In genomic region chr20:48384147-48384818, GRCh38 we compare ENCODE assay signal across 15 cellular contexts.
DNase-seq lines count a peak whose midpoint lies in the region; ATAC-seq and TF ChIP-seq lines count a peak whose summit lies in the region.
"Had no signal": no experiment of that assay in that cellular context is flagged by ENCODE, and none has a peak within 500 bp of the region (broad histone marks: within the 10 kb centered on the region; RNA-seq: fewer than 3 reads in every experiment).

No MANE protein-coding gene starts in this region.

- TF ChIP-seq CTCF in H9 (conservative IDR thresholded peaks at IDR 0.05) = no peak
- no peak for TF ChIP-seq CTCF in activated CD8-positive, alpha-beta T cell treated with anti-CD3 and anti-CD28 coated beads for 36 hours (IDR thresholded peaks at IDR 0.05)

- no peak overlapping the region for H2BK12ac ChIP-seq in H9 (ENCODE audit: insufficient read length, low read depth, low read length)

- no peak overlapping the region for H2BK20ac ChIP-seq in H9 (ENCODE audit: low read depth, low read length, poor library complexity, severe bottlenecking)

- intact Hi-C loops in activated CD8-positive, alpha-beta T cell treated with anti-CD3 and anti-CD28 coated beads for 36 hours (cut with micrococcal nuclease) = no loop called here

- H3K9me3 ChIP-seq in H9 (ENCODE audit: control insufficient read depth, low read depth, low read length) = no peaks in the 10 kb centered on the region
- H3K9me3 ChIP-seq: lower lobe of right lung had no signal

- H3K14ac ChIP-seq in H9 (ENCODE audit: insufficient read depth, low read length) = no peak overlapping the region

- no peak overlapping the region for H3K18ac ChIP-seq in H9 (ENCODE audit: insufficient read length, low read depth, low read length)

- ATAC-seq in activated T-cell treated with anti-CD3 and anti-CD28 coated beads, Interleukin-2, amount 50 U/mL, for 4 hours = no peak
- ATAC-seq in activated CD8-positive, alpha-beta T cell treated with anti-CD3 and anti-CD28 coated beads for 36 hours = peak; percentile 58
- ATAC-seq in stimulated activated effector memory CD8-positive, alpha-beta T cell treated with anti-CD3 and anti-CD28 coated beads, Interleukin-12 subunit alpha, Interleukin-12 subunit beta, amount 100 ng/mL, for 72 hours = peak; percentile 17
- ATAC-seq in HG03039 (IDR thresholded peaks at IDR 0.05; ENCODE audit: unreplicated experiment) (no peak), HG03342 (IDR thresholded peaks at IDR 0.05; ENCODE audit: unreplicated experiment) (no peak)
- ATAC-seq: HepG2 had no signal

- no peak overlapping the region for H4K5ac ChIP-seq in H9 (ENCODE audit: insufficient read length, low read depth, low read length)

- no peak overlapping the region for H3K4ac ChIP-seq in H9 (ENCODE audit: low read depth, low read length)

- no peak overlapping the region for H2AK5ac ChIP-seq in H9 (ENCODE audit: insufficient read length, low read length)

- H3K27ac Mint-ChIP-seq in H9 = no peak overlapping the region; a peak in 1 of 7 replicates
- H3K27ac Mint-ChIP-seq in activated CD8-positive, alpha-beta T cell treated with anti-CD3 and anti-CD28 coated beads for 36 hours = no peak overlapping the region
- H3K27ac Mint-ChIP-seq in stimulated activated effector memory CD8-positive, alpha-beta T cell treated with anti-CD3 and anti-CD28 coated beads, Interleukin-12 subunit alpha, Interleukin-12 subunit beta, amount 100 ng/mL, for 72 hours = no peak overlapping the region
- H3K27ac Mint-ChIP-seq: activated naive CD4-positive, alpha-beta T cell treated with anti-CD3 and anti-CD28 coated beads, Interleukin-2, amount 50 U/mL, for 72 hours had no signal

- H3K56ac ChIP-seq in H9 (ENCODE audit: insufficient read length, low read depth, low read length) = no peak overlapping the region

- no peaks in the 10 kb centered on the region for H3K9me3 Mint-ChIP-seq in activated T-cell treated with anti-CD3 and anti-CD28 coated beads, Interleukin-2, amount 50 U/mL, for 4 hours
- no peaks in the 10 kb centered on the region for H3K9me3 Mint-ChIP-seq in H9
- H3K9me3 Mint-ChIP-seq in activated CD8-positive, alpha-beta T cell treated with anti-CD3 and anti-CD28 coated beads for 36 hours = no peaks in the 10 kb centered on the region
- no peaks in the 10 kb centered on the region for H3K9me3 Mint-ChIP-seq in stimulated activated effector memory CD8-positive, alpha-beta T cell treated with anti-CD3 and anti-CD28 coated beads, Interleukin-12 subunit alpha, Interleukin-12 subunit beta, amount 100 ng/mL, for 72 hours
- H3K9me3 Mint-ChIP-seq: activated naive CD4-positive, alpha-beta T cell treated with anti-CD3 and anti-CD28 coated beads, Interleukin-2, amount 50 U/mL, for 72 hours; central memory CD8-positive, alpha-beta T cell had no signal

- no peak overlapping the region for H2BK120ac ChIP-seq in H9 (ENCODE audit: low read depth, low read length, poor library complexity, severe bottlenecking)

- no peaks in the 10 kb centered on the region for H4K20me1 ChIP-seq in H9 (ENCODE audit: control insufficient read depth, insufficient read depth, insufficient read length)

- no peaks in the 10 kb centered on the region for H3K79me2 ChIP-seq in H9 (ENCODE audit: insufficient read depth, low read length)

- no peak overlapping the region for H3K27ac ChIP-seq in H9 (ENCODE audit: insufficient read length, low read depth, low read length)
- H3K27ac ChIP-seq: lower lobe of right lung had no signal

- no peaks in the 10 kb centered on the region for H3K36me3 Mint-ChIP-seq in activated T-cell treated with anti-CD3 and anti-CD28 coated beads, Interleukin-2, amount 50 U/mL, for 4 hours (ENCODE audit: insufficient read depth)
- H3K36me3 Mint-ChIP-seq in H9 (ENCODE audit: insufficient read depth in 1 of 3, low read depth in 3 of 3) = no peaks in the 10 kb centered on the region
- H3K36me3 Mint-ChIP-seq in activated CD8-positive, alpha-beta T cell treated with anti-CD3 and anti-CD28 coated beads for 36 hours (ENCODE audit: low read depth) = no peaks in the 10 kb centered on the region
- no peaks in the 10 kb centered on the region for H3K36me3 Mint-ChIP-seq in stimulated activated effector memory CD8-positive, alpha-beta T cell treated with anti-CD3 and anti-CD28 coated beads, Interleukin-12 subunit alpha, Interleukin-12 subunit beta, amount 100 ng/mL, for 72 hours
- H3K36me3 Mint-ChIP-seq: activated naive CD4-positive, alpha-beta T cell treated with anti-CD3 and anti-CD28 coated beads, Interleukin-2, amount 50 U/mL, for 72 hours had no signal

- no peak overlapping the region for H4K91ac ChIP-seq in H9 (ENCODE audit: insufficient read length, low read depth, low read length)

- no CpG with 5 or more reads among the region's 26 CpGs for WGBS in H9 (ENCODE audit: extremely low coverage, insufficient read length, low lambda C conversion rate)

- H3K4me1 ChIP-seq in H9 (ENCODE audit: insufficient read depth, low read length) = no peaks in the 10 kb centered on the region; the same call in 1 of the 2 replicates
- H3K4me1 ChIP-seq: lower lobe of right lung had no signal

- H3K9ac ChIP-seq in H9 (ENCODE audit: extremely low read depth, insufficient read length, low read length) = no peak overlapping the region

- no peaks in the 10 kb centered on the region for H3K27me3 ChIP-seq in H9 (ENCODE audit: insufficient read depth, low read length)

- no peaks in the 10 kb centered on the region for H3K23me2 ChIP-seq in H9 (ENCODE audit: insufficient read length, low read depth, low read length, poor library complexity, severe bottlenecking)

- H2BK15ac ChIP-seq in H9 (ENCODE audit: low read depth, low read length) = no peak overlapping the region

- CTCF ChIA-PET in activated CD8-positive, alpha-beta T cell treated with anti-CD3 and anti-CD28 coated beads for 36 hours (lab: Charles Lee) = no interaction called here

- H2BK5ac ChIP-seq in H9 (ENCODE audit: insufficient read length, low read length) = no peak overlapping the region

- no peak overlapping the region for H3K4me2 ChIP-seq in H9 (ENCODE audit: insufficient read depth, insufficient read length, low read length)
- H3K4me2 ChIP-seq: smooth muscle cell had no signal

- DNase-seq in activated T-cell treated with anti-CD3 and anti-CD28 coated beads for 24 hours (ENCODE audit: low read depth) = peak; percentile 2
- DNase-seq in activated T-cell treated with anti-CD3 and anti-CD28 coated beads, Interleukin-2, amount 50 U/mL, for 4 hours = no peak
- DNase-seq in H9 = peak; percentile 87
- DNase-seq in activated CD8-positive, alpha-beta T cell treated with anti-CD3 and anti-CD28 coated beads for 36 hours = peak; percentile 28
- no peak for DNase-seq in stimulated activated effector memory CD8-positive, alpha-beta T cell treated with anti-CD3 and anti-CD28 coated beads, Interleukin-12 subunit alpha, Interleukin-12 subunit beta, amount 100 ng/mL, for 72 hours (ENCODE audit: low spot score in 2 of 2)
- no peak for DNase-seq in NCI-H748 (lab: John Stamatoyannopoulos, UW; ENCODE audit: unreplicated experiment)
- DNase-seq: hippocampal formation, lower lobe of right lung, NCI-H1694 had no signal

- POLR2A ChIA-PET in activated CD8-positive, alpha-beta T cell treated with anti-CD3 and anti-CD28 coated beads for 36 hours (lab: Charles Lee) = no interaction called here

- no peaks in the 10 kb centered on the region for H3K4me1 Mint-ChIP-seq in activated T-cell treated with anti-CD3 and anti-CD28 coated beads, Interleukin-2, amount 50 U/mL, for 4 hours (ENCODE audit: low read depth)
- peaks cover 21 to 28% of the 10 kb centered on the region in 2 experiments for H3K4me1 Mint-ChIP-seq in H9
- H3K4me1 Mint-ChIP-seq in activated CD8-positive, alpha-beta T cell treated with anti-CD3 and anti-CD28 coated beads for 36 hours (ENCODE audit: low read depth) = no peaks in the 10 kb centered on the region
- H3K4me1 Mint-ChIP-seq in stimulated activated effector memory CD8-positive, alpha-beta T cell treated with anti-CD3 and anti-CD28 coated beads, Interleukin-12 subunit alpha, Interleukin-12 subunit beta, amount 100 ng/mL, for 72 hours = no peaks in the 10 kb centered on the region
- H3K4me1 Mint-ChIP-seq: central memory CD8-positive, alpha-beta T cell had no signal

- no peak overlapping the region for H2AFZ ChIP-seq in H9 (ENCODE audit: low read length)

- peaks cover 22% of the 10 kb centered on the region for H3K27me3 Mint-ChIP-seq in activated T-cell treated with anti-CD3 and anti-CD28 coated beads, Interleukin-2, amount 50 U/mL, for 4 hours (ENCODE audit: low read depth)
- peaks cover 4% of the 10 kb centered on the region; the same call in 1 of the 2 replicates for H3K27me3 Mint-ChIP-seq in H9 (ENCODE audit: low read depth)
- H3K27me3 Mint-ChIP-seq in activated CD8-positive, alpha-beta T cell treated with anti-CD3 and anti-CD28 coated beads for 36 hours = peaks cover 4% of the 10 kb centered on the region

- H3T11ph ChIP-seq in H9 (ENCODE audit: low read length) = no peak overlapping the region

- no peak overlapping the region for H3K4me3 Mint-ChIP-seq in activated T-cell treated with anti-CD3 and anti-CD28 coated beads, Interleukin-2, amount 50 U/mL, for 4 hours
- H3K4me3 Mint-ChIP-seq in H9 = no peak overlapping the region
- H3K4me3 Mint-ChIP-seq in activated CD8-positive, alpha-beta T cell treated with anti-CD3 and anti-CD28 coated beads for 36 hours = no peak overlapping the region
- no peak overlapping the region for H3K4me3 Mint-ChIP-seq in stimulated activated effector memory CD8-positive, alpha-beta T cell treated with anti-CD3 and anti-CD28 coated beads, Interleukin-12 subunit alpha, Interleukin-12 subunit beta, amount 100 ng/mL, for 72 hours
- H3K4me3 Mint-ChIP-seq: central memory CD8-positive, alpha-beta T cell had no signal

- no peaks in the 10 kb centered on the region for H3K79me1 ChIP-seq in H9 (ENCODE audit: insufficient read depth, low read depth, low read length, poor library complexity, severe bottlenecking)

- H3K23ac ChIP-seq in H9 (ENCODE audit: insufficient read length, low read depth, low read length) = no peak overlapping the region

- no peak overlapping the region for H4K8ac ChIP-seq in H9 (replicated peaks; ENCODE audit: insufficient read length, low read depth, low read length)

Comparison
In these comparisons a context has a peak if more than half of its experiments do, and no peak if none do; other contexts are left out.
1. DNase-seq: peak in activated T-cell treated with anti-CD3 and anti-CD28 coated beads for 24 hours (single experiment), H9 (single experiment) and activated CD8-positive, alpha-beta T cell treated with anti-CD3 and anti-CD28 coated beads for 36 hours (single experiment); none in activated T-cell treated with anti-CD3 and anti-CD28 coated beads, Interleukin-2, amount 50 U/mL, for 4 hours (single experiment), stimulated activated effector memory CD8-positive, alpha-beta T cell treated with anti-CD3 and anti-CD28 coated beads, Interleukin-12 subunit alpha, Interleukin-12 subunit beta, amount 100 ng/mL, for 72 hours (0 of 2) and NCI-H748 (single experiment).
2. ATAC-seq: peak in activated CD8-positive, alpha-beta T cell treated with anti-CD3 and anti-CD28 coated beads for 36 hours (single experiment) and stimulated activated effector memory CD8-positive, alpha-beta T cell treated with anti-CD3 and anti-CD28 coated beads, Interleukin-12 subunit alpha, Interleukin-12 subunit beta, amount 100 ng/mL, for 72 hours (single experiment); none in activated T-cell treated with anti-CD3 and anti-CD28 coated beads, Interleukin-2, amount 50 U/mL, for 4 hours (0 of 2), HG03039 (single experiment) and HG03342 (single experiment).